Comparison of ENCODE assay signal across 1 cellular context in the genomic region with DNA sequence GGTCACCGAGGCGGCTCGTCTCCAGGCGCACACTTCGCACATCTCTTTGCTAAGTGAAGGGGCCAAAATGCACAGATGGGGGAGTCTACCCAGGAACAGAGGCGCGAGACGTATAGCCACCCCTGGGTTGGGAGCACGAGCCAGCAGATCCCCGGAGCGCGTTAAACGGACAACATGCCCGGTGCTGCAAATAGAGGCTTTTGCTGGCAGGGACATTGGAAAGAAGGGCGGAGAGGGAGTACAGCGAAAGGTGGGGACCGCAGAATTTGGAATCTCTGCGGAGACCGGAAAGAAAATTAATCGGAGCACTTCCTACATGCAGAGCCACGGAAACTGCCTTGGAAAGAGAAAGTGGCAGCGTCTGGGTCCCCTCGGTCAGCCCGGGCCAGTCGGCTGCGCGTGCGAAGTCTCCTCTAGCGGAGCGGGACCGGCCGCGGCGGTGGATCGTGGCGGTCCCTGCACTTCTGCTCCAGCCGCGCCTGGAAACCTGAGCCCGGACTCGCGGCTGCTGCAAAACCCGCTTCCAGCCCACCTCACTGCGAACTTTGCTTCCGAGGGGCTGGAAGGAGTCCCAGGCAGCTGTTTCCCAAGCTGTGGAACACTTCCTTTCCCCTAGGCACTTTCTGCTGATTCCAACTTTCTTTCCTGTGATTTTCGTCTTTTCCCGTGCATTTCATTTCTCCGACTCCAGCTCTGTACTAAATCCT.
TF ChIP-seq lines count a peak whose summit lies in the region.

No MANE protein-coding gene starts in this region.

TF ChIP-seq in GM12878, 131 proteins besides CTCF, POLR2A, EP300 and RAD21 (continued from another document):
- TF ChIP-seq, protein P1, sequence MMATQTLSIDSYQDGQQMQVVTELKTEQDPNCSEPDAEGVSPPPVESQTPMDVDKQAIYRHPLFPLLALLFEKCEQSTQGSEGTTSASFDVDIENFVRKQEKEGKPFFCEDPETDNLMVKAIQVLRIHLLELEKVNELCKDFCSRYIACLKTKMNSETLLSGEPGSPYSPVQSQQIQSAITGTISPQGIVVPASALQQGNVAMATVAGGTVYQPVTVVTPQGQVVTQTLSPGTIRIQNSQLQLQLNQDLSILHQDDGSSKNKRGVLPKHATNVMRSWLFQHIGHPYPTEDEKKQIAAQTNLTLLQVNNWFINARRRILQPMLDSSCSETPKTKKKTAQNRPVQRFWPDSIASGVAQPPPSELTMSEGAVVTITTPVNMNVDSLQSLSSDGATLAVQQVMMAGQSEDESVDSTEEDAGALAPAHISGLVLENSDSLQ (IDR thresholded peaks at IDR 0.05) = no peak
- no peak for TF ChIP-seq MXI1 (IDR thresholded peaks at IDR 0.05; ENCODE audit: low read depth, low read length)
